ENCODE assay signal across 8 cellular contexts in the genomic region with DNA sequence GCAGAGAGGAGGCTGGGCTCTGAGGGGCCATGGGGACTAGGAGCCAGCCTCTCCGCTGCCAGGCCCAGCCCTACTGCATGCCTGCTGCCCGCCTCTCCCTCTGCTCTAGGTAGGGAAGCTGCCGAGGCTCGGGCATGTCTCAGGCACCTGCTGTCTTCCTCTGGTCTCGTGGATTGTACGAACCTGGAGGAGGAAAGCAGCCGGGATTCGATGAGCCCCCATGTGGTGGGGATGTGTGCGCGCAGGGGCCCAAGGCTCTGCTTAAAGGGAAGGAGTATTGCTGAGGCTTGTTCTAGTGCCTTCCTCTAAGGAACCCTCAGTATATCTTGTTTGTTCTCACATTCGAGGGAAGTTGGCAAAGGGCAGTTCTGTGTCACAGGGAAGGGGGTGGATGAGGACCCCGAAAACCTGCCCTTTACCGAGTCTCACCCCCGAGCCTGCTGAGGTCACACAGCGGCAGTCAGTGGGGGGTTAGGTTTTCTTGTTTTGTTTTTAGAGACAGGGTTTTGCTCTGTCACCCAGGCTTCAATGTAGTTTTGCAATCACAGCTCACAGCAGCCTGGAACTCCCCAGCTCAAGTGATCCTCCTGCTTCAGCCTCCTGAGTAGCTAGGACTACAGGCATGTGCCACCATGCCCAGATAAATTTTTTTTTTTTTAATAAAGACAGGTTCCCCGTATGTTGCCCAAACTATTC. TPM values are rescaled to one million over a fixed set of nuclear protein-coding genes. Genes with fewer than 3 reads are reported as not detected.
A peak's percentile ranks its signal among the peaks of the same experiment; 100 is the strongest.
DNase-seq lines count a peak whose midpoint lies in the region; FAIRE-seq and TF ChIP-seq lines count a peak whose summit lies in the region.

No MANE protein-coding gene starts in this region.

- no peaks in the 10 kb centered on the region for H3K9me3 ChIP-seq in muscle layer of duodenum (ENCODE audit: control insufficient read depth in 1 of 2, low read length in 2 of 2)

- H3K4me1 ChIP-seq in muscle layer of duodenum (ENCODE audit: control insufficient read depth in 1 of 2, insufficient read depth in 2 of 2, low read length in 2 of 2) = peaks cover 29 to 43% of the 10 kb centered on the region in 2 donors

- DNase-seq in Daoy (ENCODE audit: low read depth) (peak; percentile 38), NCI-H2107 (lab: John Stamatoyannopoulos, UW) (peak; percentile 56), bronchial epithelial cell (ENCODE audit: low read depth) (peak; percentile 25), AG08396 (ENCODE audit: low spot score) (no peak), T-helper 9 cell (no peak), cerebellar nuclear complex (lab: John Stamatoyannopoulos, UW) (no peak)
- DNase-seq in activated CD8-positive, alpha-beta memory T cell treated with anti-CD3 and anti-CD28 coated beads for 24 hours = no peak

- peak; percentile 23 for FAIRE-seq in bronchial epithelial cell (lab: Jason Lieb, UNC)

- peaks cover 14% of the 10 kb centered on the region for H3K27me3 ChIP-seq in bronchial epithelial cell (ENCODE audit: control insufficient read depth, insufficient read depth, low read length)
- H3K27me3 ChIP-seq in muscle layer of duodenum (ENCODE audit: low read depth, low read length) = no peaks in the 10 kb centered on the region

- H3K4me3 ChIP-seq in bronchial epithelial cell (ENCODE audit: low read depth, low read length) = no peak overlapping the region
- no peak overlapping the region for H3K4me3 ChIP-seq in muscle layer of duodenum (ENCODE audit: low read depth in 1 of 2, low read length in 2 of 2)

- H3K36me3 ChIP-seq in bronchial epithelial cell (ENCODE audit: control insufficient read depth, insufficient read depth, low read length) = no peaks in the 10 kb centered on the region
- H3K36me3 ChIP-seq in muscle layer of duodenum (ENCODE audit: control insufficient read depth in 1 of 2, insufficient read depth in 2 of 2, low read length in 2 of 2) = no peaks in the 10 kb centered on the region

- peak overlapping the region; percentile 7 for H3K27ac ChIP-seq in muscle layer of duodenum (ENCODE audit: low read length)

- peak; percentile 26 for TF ChIP-seq CTCF in bronchial epithelial cell (IDR thresholded peaks at IDR 0.05; ENCODE audit: insufficient read depth, low read length, severe bottlenecking)

RNA-seq across cellular contexts. Expression of gene DAGLA, which starts 21.3 kb away (rescaled TPM):
- total RNA-seq in Daoy (2014; rRNA removed; shearing (Covaris generic)) = 0.65 and 0.91 TPM in 2 replicates
- under 0.01 and 0.13 TPM in 2 replicates for total RNA-seq in bronchial epithelial cell

RNA-seq across cellular contexts. Expression of gene MYRF, which starts 51.0 kb away (rescaled TPM):
- 0.68 and 2.1 TPM in 2 replicates for total RNA-seq in Daoy (2014; rRNA removed; shearing (Covaris generic))
- total RNA-seq in bronchial epithelial cell = under 0.01 and 0.13 TPM in 2 replicates

Comparison
In these comparisons a context has a peak if more than half of its experiments do, and no peak if none do; other contexts are left out.
1. DNase-seq: peak in Daoy (single experiment), NCI-H2107 (single experiment) and bronchial epithelial cell (single experiment); none in activated CD8-positive, alpha-beta memory T cell treated with anti-CD3 and anti-CD28 coated beads for 24 hours (single experiment), AG08396 (single experiment), T-helper 9 cell (single experiment) and cerebellar nuclear complex (0 of 2).